In the genomic region with DNA sequence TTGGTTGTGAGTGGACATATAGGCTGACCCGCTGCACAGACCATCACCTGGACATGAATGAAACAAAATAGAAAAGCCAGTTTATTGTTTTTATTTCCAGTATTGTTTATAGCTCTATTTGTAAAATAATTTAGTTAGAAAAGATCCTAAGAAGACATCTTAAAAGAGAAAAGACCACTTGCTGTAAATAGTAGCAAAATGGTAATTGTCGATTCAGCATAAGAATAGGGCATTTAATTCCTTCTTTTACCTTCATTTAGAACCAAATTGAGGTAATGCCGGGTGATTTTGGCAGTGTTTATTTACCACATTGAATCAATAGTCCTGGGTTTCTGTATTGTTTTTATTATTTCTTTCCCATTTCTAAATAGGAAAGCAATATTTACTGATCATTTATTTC, we compare ENCODE assay signal across 1 cellular context.
TF ChIP-seq lines count a peak whose summit lies in the region.

No MANE protein-coding gene starts in this region.

TF ChIP-seq in H1, 55 proteins besides CTCF, POLR2A, EP300 and RAD21:
- TF ChIP-seq POU5F1 (IDR thresholded peaks at IDR 0.05; ENCODE audit: low read depth, low read length) = peak; percentile 84
- TF ChIP-seq NANOG (IDR thresholded peaks at IDR 0.05; ENCODE audit: insufficient read depth, low read depth, low read length, poor library complexity, severe bottlenecking) = peak; percentile 68
- 0 out of 2 replicates have a peak, but pooled peaks have one; percentile 26 for TF ChIP-seq MAFK (IDR thresholded peaks at IDR 0.05; ENCODE audit: low read depth, low read length)
- TF ChIP-seq ATF2 (IDR thresholded peaks at IDR 0.05; ENCODE audit: low read length) = 0 out of 2 replicates have a peak, but pooled peaks have one; percentile 43
- 0 out of 2 replicates have a peak, but pooled peaks have one; percentile 46 for TF ChIP-seq SP1 (IDR thresholded peaks at IDR 0.05; ENCODE audit: low read depth, low read length)
- no peak for TF ChIP-seq GABPA (IDR thresholded peaks at IDR 0.05; ENCODE audit: borderline replicate concordance, insufficient read depth, low read length)
- no peak for TF ChIP-seq RNF2 (IDR thresholded peaks at IDR 0.05; ENCODE audit: borderline replicate concordance, low read depth, low read length, missing control alignments, poor library complexity, severe bottlenecking)
- TF ChIP-seq, protein P1, sequence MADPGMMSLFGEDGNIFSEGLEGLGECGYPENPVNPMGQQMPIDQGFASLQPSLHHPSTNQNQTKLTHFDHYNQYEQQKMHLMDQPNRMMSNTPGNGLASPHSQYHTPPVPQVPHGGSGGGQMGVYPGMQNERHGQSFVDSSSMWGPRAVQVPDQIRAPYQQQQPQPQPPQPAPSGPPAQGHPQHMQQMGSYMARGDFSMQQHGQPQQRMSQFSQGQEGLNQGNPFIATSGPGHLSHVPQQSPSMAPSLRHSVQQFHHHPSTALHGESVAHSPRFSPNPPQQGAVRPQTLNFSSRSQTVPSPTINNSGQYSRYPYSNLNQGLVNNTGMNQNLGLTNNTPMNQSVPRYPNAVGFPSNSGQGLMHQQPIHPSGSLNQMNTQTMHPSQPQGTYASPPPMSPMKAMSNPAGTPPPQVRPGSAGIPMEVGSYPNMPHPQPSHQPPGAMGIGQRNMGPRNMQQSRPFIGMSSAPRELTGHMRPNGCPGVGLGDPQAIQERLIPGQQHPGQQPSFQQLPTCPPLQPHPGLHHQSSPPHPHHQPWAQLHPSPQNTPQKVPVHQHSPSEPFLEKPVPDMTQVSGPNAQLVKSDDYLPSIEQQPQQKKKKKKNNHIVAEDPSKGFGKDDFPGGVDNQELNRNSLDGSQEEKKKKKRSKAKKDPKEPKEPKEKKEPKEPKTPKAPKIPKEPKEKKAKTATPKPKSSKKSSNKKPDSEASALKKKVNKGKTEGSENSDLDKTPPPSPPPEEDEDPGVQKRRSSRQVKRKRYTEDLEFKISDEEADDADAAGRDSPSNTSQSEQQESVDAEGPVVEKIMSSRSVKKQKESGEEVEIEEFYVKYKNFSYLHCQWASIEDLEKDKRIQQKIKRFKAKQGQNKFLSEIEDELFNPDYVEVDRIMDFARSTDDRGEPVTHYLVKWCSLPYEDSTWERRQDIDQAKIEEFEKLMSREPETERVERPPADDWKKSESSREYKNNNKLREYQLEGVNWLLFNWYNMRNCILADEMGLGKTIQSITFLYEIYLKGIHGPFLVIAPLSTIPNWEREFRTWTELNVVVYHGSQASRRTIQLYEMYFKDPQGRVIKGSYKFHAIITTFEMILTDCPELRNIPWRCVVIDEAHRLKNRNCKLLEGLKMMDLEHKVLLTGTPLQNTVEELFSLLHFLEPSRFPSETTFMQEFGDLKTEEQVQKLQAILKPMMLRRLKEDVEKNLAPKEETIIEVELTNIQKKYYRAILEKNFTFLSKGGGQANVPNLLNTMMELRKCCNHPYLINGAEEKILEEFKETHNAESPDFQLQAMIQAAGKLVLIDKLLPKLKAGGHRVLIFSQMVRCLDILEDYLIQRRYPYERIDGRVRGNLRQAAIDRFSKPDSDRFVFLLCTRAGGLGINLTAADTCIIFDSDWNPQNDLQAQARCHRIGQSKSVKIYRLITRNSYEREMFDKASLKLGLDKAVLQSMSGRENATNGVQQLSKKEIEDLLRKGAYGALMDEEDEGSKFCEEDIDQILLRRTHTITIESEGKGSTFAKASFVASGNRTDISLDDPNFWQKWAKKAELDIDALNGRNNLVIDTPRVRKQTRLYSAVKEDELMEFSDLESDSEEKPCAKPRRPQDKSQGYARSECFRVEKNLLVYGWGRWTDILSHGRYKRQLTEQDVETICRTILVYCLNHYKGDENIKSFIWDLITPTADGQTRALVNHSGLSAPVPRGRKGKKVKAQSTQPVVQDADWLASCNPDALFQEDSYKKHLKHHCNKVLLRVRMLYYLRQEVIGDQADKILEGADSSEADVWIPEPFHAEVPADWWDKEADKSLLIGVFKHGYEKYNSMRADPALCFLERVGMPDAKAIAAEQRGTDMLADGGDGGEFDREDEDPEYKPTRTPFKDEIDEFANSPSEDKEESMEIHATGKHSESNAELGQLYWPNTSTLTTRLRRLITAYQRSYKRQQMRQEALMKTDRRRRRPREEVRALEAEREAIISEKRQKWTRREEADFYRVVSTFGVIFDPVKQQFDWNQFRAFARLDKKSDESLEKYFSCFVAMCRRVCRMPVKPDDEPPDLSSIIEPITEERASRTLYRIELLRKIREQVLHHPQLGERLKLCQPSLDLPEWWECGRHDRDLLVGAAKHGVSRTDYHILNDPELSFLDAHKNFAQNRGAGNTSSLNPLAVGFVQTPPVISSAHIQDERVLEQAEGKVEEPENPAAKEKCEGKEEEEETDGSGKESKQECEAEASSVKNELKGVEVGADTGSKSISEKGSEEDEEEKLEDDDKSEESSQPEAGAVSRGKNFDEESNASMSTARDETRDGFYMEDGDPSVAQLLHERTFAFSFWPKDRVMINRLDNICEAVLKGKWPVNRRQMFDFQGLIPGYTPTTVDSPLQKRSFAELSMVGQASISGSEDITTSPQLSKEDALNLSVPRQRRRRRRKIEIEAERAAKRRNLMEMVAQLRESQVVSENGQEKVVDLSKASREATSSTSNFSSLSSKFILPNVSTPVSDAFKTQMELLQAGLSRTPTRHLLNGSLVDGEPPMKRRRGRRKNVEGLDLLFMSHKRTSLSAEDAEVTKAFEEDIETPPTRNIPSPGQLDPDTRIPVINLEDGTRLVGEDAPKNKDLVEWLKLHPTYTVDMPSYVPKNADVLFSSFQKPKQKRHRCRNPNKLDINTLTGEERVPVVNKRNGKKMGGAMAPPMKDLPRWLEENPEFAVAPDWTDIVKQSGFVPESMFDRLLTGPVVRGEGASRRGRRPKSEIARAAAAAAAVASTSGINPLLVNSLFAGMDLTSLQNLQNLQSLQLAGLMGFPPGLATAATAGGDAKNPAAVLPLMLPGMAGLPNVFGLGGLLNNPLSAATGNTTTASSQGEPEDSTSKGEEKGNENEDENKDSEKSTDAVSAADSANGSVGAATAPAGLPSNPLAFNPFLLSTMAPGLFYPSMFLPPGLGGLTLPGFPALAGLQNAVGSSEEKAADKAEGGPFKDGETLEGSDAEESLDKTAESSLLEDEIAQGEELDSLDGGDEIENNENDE (IDR thresholded peaks at IDR 0.05; ENCODE audit: insufficient replicate concordance, low read length) = peak; percentile 95
- TF ChIP-seq E2F6 (IDR thresholded peaks at IDR 0.05) = no peak
